ENCODE assay signal across 8 cellular contexts in genomic region chr11:64334764-64335741, GRCh38. TPM values are rescaled to one million over a fixed set of nuclear protein-coding genes. Genes with fewer than 3 reads are reported as not detected.
A peak's percentile ranks its signal among the peaks of the same experiment; 100 is the strongest.
DNase-seq lines count a peak whose midpoint lies in the region; ATAC-seq, FAIRE-seq and TF ChIP-seq lines count a peak whose summit lies in the region.

No MANE protein-coding gene starts in this region.

- no peak overlapping the region for H3K4me3 Mint-ChIP-seq in activated T-cell treated with anti-CD3 and anti-CD28 coated beads, Interleukin-2, amount 50 U/mL, for 4 hours

- H3K9me3 ChIP-seq in keratinocyte (ENCODE audit: control insufficient read depth, low read depth, low read length): no peaks in the 10 kb centered on the region

- H3K4me1 Mint-ChIP-seq in activated T-cell treated with anti-CD3 and anti-CD28 coated beads, Interleukin-2, amount 50 U/mL, for 4 hours (ENCODE audit: low read depth): peaks cover 27% of the 10 kb centered on the region

- peak overlapping the region; percentile 9 for H3K9ac ChIP-seq in keratinocyte (ENCODE audit: control insufficient read depth, extremely low read depth, insufficient read depth, low read length)

- H4K20me1 ChIP-seq in keratinocyte (ENCODE audit: control insufficient read depth, extremely low read depth, insufficient read depth, low read length): no peaks in the 10 kb centered on the region

- TF ChIP-seq CTCF in keratinocyte (optimal IDR thresholded peaks at IDR 0.05 in 1 of 3, IDR thresholded peaks at IDR 0.05 in 1 of 3, conservative IDR thresholded peaks at IDR 0.05 in 1 of 3; ENCODE audit: extremely low read depth in 1 of 3, insufficient read depth in 2 of 3, low read length in 3 of 3): no peak

- no peaks in the 10 kb centered on the region for H3K9me3 Mint-ChIP-seq in activated T-cell treated with anti-CD3 and anti-CD28 coated beads, Interleukin-2, amount 50 U/mL, for 4 hours

- no peaks in the 10 kb centered on the region for H3K79me2 ChIP-seq in keratinocyte (ENCODE audit: control insufficient read depth, insufficient read depth, low read length)

- peak; percentile 92 for DNase-seq in DMS53 treated with DMSO at 0.1 percent for 48 hours (lab: John Stamatoyannopoulos, UW; ENCODE audit: unreplicated experiment)
- DNase-seq in GM19238 (ENCODE audit: insufficient read length, low spot score): peak; percentile 86
- DNase-seq in NCI-H2196 treated with DMSO at 0.1 percent for 48 hours (lab: John Stamatoyannopoulos, UW; ENCODE audit: unreplicated experiment): peak; percentile 70
- DNase-seq in activated T-cell treated with anti-CD3 and anti-CD28 coated beads, Interleukin-2, amount 50 U/mL, for 4 hours: no peak
- DNase-seq in keratinocyte (ENCODE audit: low read depth, low spot score): peak; percentile 99
- no peak for DNase-seq in nucleus accumbens (lab: John Stamatoyannopoulos, UW)
- DNase-seq in activated CD4-positive, alpha-beta T cell treated with anti-CD3 and anti-CD28 coated beads for 1 hour: no peak

- dilution Hi-C loops in keratinocyte (cut with MboI; ENCODE audit: extremely low pct_ligation_motif_present, low sequenced_read_pairs): no loop called here

- H3K4me3 ChIP-seq in keratinocyte (ENCODE audit: control insufficient read depth in 2 of 3, extremely low read depth in 1 of 3, insufficient read depth in 2 of 3, low read depth in 1 of 3, low read length in 3 of 3): no peak overlapping the region

- peaks cover 20% of the 10 kb centered on the region for H3K4me1 ChIP-seq in keratinocyte (ENCODE audit: control insufficient read depth, extremely low read depth, insufficient read depth, low read length)

- peak; percentile 76 for ATAC-seq in HG03108 (IDR thresholded peaks at IDR 0.05; ENCODE audit: unreplicated experiment)
- peak; percentile 58 to 65 for ATAC-seq in activated T-cell treated with anti-CD3 and anti-CD28 coated beads, Interleukin-2, amount 50 U/mL, for 4 hours

- H3K4me2 ChIP-seq in keratinocyte (ENCODE audit: control insufficient read depth, extremely low read depth, insufficient read depth, low read depth, low read length): peak overlapping the region; percentile 3

- H3K36me3 ChIP-seq in keratinocyte (ENCODE audit: control insufficient read depth in 2 of 2, extremely low read depth in 1 of 2, insufficient read depth in 2 of 2, low read length in 2 of 2): no peaks in the 10 kb centered on the region

- H3K27ac ChIP-seq in keratinocyte (ENCODE audit: control insufficient read depth, insufficient read depth, low read length): peak overlapping the region; percentile 81

- no peak overlapping the region for H2AFZ ChIP-seq in keratinocyte (ENCODE audit: control insufficient read depth, low read length)

- no peaks in the 10 kb centered on the region for H3K9me1 ChIP-seq in keratinocyte (ENCODE audit: control insufficient read depth, extremely low read depth, insufficient read depth, low read length)

- H3K36me3 Mint-ChIP-seq in activated T-cell treated with anti-CD3 and anti-CD28 coated beads, Interleukin-2, amount 50 U/mL, for 4 hours (ENCODE audit: insufficient read depth): peaks cover 6% of the 10 kb centered on the region

- H3K27me3 ChIP-seq in keratinocyte (ENCODE audit: control insufficient read depth, extremely low read depth, insufficient read depth, low read length): no peaks in the 10 kb centered on the region

- peak; percentile 76 for FAIRE-seq in keratinocyte (lab: Jason Lieb, UNC)

- H3K27me3 Mint-ChIP-seq in activated T-cell treated with anti-CD3 and anti-CD28 coated beads, Interleukin-2, amount 50 U/mL, for 4 hours (ENCODE audit: low read depth): no peaks in the 10 kb centered on the region

RNA-seq across cellular contexts. Expression of gene CCDC88B, which starts 5.0 kb away (rescaled TPM):
- 10 to 100 TPM; 87.4 to 97.9 (median 96.2) TPM for total RNA-seq in activated T-cell treated with anti-CD3 and anti-CD28 coated beads, Interleukin-2, amount 50 U/mL, for 4 hours
- polyA plus RNA-seq in keratinocyte: 2.9 to 5.3 TPM (median 3.7 TPM) in 3 replicates
- polyA plus RNA-seq in keratinocyte (2011; ENCODE audit: low read depth): 0.54 TPM
- polyA plus RNA-seq in keratinocyte (2011; cell fraction: cytosol; rRNA removed): 0.83 and 2.4 TPM in 2 replicates
- polyA plus RNA-seq in keratinocyte (2011; cell fraction: nucleus; rRNA removed): 12.0 and 18.8 TPM in 2 replicates
- polyA plus RNA-seq in keratinocyte (2012; ENCODE audit: low replicate concordance): 1.0 and 5.5 TPM in 2 replicates
- 1.9 to 3.3 TPM (median 2.4 TPM) in 3 replicates for polyA minus RNA-seq in keratinocyte
- 2.9 TPM for polyA minus RNA-seq in keratinocyte (2011; cell fraction: cytosol; rRNA and poly(A)+ RNA removed)
- polyA minus RNA-seq in keratinocyte (2011; cell fraction: nucleus; rRNA and poly(A)+ RNA removed): 2.1 and 3.0 TPM in 2 replicates

RNA-seq across cellular contexts. Expression of gene PRDX5, which starts 17.1 kb away (rescaled TPM):
- total RNA-seq in activated T-cell treated with anti-CD3 and anti-CD28 coated beads, Interleukin-2, amount 50 U/mL, for 4 hours: 10 to 100 TPM; 78.3 to 96.8 (median 81.0) TPM
- polyA plus RNA-seq in keratinocyte: 590 to 817 TPM (median 591 TPM) in 3 replicates
- 124 TPM for polyA plus RNA-seq in keratinocyte (2011; ENCODE audit: low read depth)
- polyA plus RNA-seq in keratinocyte (2011; cell fraction: cytosol; rRNA removed): 440 and 697 TPM in 2 replicates
- polyA plus RNA-seq in keratinocyte (2011; cell fraction: nucleus; rRNA removed): 319 and 355 TPM in 2 replicates
- 463 and 515 TPM in 2 replicates for polyA plus RNA-seq in keratinocyte (2012; ENCODE audit: low replicate concordance)
- 146 to 217 TPM (median 180 TPM) in 3 replicates for polyA minus RNA-seq in keratinocyte
- 299 TPM for polyA minus RNA-seq in keratinocyte (2011; cell fraction: cytosol; rRNA and poly(A)+ RNA removed)
- 43.8 and 51.7 TPM in 2 replicates for polyA minus RNA-seq in keratinocyte (2011; cell fraction: nucleus; rRNA and poly(A)+ RNA removed)

RNA-seq across cellular contexts. Expression of gene TRMT112, which starts 17.7 kb away (rescaled TPM):
- 100 to 1,000 TPM; 432 to 461 (median 438) TPM for total RNA-seq in activated T-cell treated with anti-CD3 and anti-CD28 coated beads, Interleukin-2, amount 50 U/mL, for 4 hours
- polyA plus RNA-seq in keratinocyte: 238 to 408 TPM (median 297 TPM) in 3 replicates
- polyA plus RNA-seq in keratinocyte (2011; ENCODE audit: low read depth): 46.0 TPM
- 221 and 340 TPM in 2 replicates for polyA plus RNA-seq in keratinocyte (2011; cell fraction: cytosol; rRNA removed)
- 140 and 145 TPM in 2 replicates for polyA plus RNA-seq in keratinocyte (2011; cell fraction: nucleus; rRNA removed)
- 333 and 344 TPM in 2 replicates for polyA plus RNA-seq in keratinocyte (2012; ENCODE audit: low replicate concordance)
- 54.1 to 102 TPM (median 58.6 TPM) in 3 replicates for polyA minus RNA-seq in keratinocyte
- 173 TPM for polyA minus RNA-seq in keratinocyte (2011; cell fraction: cytosol; rRNA and poly(A)+ RNA removed)
- 23.8 and 26.3 TPM in 2 replicates for polyA minus RNA-seq in keratinocyte (2011; cell fraction: nucleus; rRNA and poly(A)+ RNA removed)

RNA-seq across cellular contexts. Expression of gene RPS6KA4, which starts 23.9 kb away (rescaled TPM):
- 10 to 100 TPM; 43.3 to 49.9 (median 48.1) TPM for total RNA-seq in activated T-cell treated with anti-CD3 and anti-CD28 coated beads, Interleukin-2, amount 50 U/mL, for 4 hours
- 46.5 to 62.7 TPM (median 52.4 TPM) in 3 replicates for polyA plus RNA-seq in keratinocyte
- 19.1 TPM for polyA plus RNA-seq in keratinocyte (2011; ENCODE audit: low read depth)
- polyA plus RNA-seq in keratinocyte (2011; cell fraction: cytosol; rRNA removed): 28.5 and 47.0 TPM in 2 replicates
- 62.1 and 78.3 TPM in 2 replicates for polyA plus RNA-seq in keratinocyte (2011; cell fraction: nucleus; rRNA removed)
- 27.9 and 94.1 TPM in 2 replicates for polyA plus RNA-seq in keratinocyte (2012; ENCODE audit: low replicate concordance)
- polyA minus RNA-seq in keratinocyte: 57.2 to 88.9 TPM (median 85.7 TPM) in 3 replicates
- polyA minus RNA-seq in keratinocyte (2011; cell fraction: cytosol; rRNA and poly(A)+ RNA removed): 128 TPM
- 74.3 and 75.5 TPM in 2 replicates for polyA minus RNA-seq in keratinocyte (2011; cell fraction: nucleus; rRNA and poly(A)+ RNA removed)

RNA-seq across cellular contexts. Expression of gene ESRRA, which starts 29.7 kb away (rescaled TPM):
- 10 to 100 TPM; 81.5 to 93.4 (median 89.3) TPM for total RNA-seq in activated T-cell treated with anti-CD3 and anti-CD28 coated beads, Interleukin-2, amount 50 U/mL, for 4 hours
- 20.8 to 33.9 TPM (median 25.9 TPM) in 3 replicates for polyA plus RNA-seq in keratinocyte
- polyA plus RNA-seq in keratinocyte (2011; ENCODE audit: low read depth): 6.2 TPM
- polyA plus RNA-seq in keratinocyte (2011; cell fraction: cytosol; rRNA removed): 13.5 and 32.9 TPM in 2 replicates
- 26.2 and 37.4 TPM in 2 replicates for polyA plus RNA-seq in keratinocyte (2011; cell fraction: nucleus; rRNA removed)
- 31.4 and 31.7 TPM in 2 replicates for polyA plus RNA-seq in keratinocyte (2012; ENCODE audit: low replicate concordance)
- polyA minus RNA-seq in keratinocyte: 9.4 to 20.5 TPM (median 17.5 TPM) in 3 replicates
- polyA minus RNA-seq in keratinocyte (2011; cell fraction: cytosol; rRNA and poly(A)+ RNA removed): 58.5 TPM
- polyA minus RNA-seq in keratinocyte (2011; cell fraction: nucleus; rRNA and poly(A)+ RNA removed): 18.3 and 22.3 TPM in 2 replicates

Comparison
In these comparisons a context has a peak if more than half of its experiments do, and no peak if none do; other contexts are left out.
1. DNase-seq: peak in DMS53 treated with DMSO at 0.1 percent for 48 hours (single experiment), GM19238 (single experiment), NCI-H2196 treated with DMSO at 0.1 percent for 48 hours (single experiment) and keratinocyte (single experiment); none in activated T-cell treated with anti-CD3 and anti-CD28 coated beads, Interleukin-2, amount 50 U/mL, for 4 hours (single experiment), nucleus accumbens (0 of 56) and activated CD4-positive, alpha-beta T cell treated with anti-CD3 and anti-CD28 coated beads for 1 hour (single experiment).